In the genomic region with DNA sequence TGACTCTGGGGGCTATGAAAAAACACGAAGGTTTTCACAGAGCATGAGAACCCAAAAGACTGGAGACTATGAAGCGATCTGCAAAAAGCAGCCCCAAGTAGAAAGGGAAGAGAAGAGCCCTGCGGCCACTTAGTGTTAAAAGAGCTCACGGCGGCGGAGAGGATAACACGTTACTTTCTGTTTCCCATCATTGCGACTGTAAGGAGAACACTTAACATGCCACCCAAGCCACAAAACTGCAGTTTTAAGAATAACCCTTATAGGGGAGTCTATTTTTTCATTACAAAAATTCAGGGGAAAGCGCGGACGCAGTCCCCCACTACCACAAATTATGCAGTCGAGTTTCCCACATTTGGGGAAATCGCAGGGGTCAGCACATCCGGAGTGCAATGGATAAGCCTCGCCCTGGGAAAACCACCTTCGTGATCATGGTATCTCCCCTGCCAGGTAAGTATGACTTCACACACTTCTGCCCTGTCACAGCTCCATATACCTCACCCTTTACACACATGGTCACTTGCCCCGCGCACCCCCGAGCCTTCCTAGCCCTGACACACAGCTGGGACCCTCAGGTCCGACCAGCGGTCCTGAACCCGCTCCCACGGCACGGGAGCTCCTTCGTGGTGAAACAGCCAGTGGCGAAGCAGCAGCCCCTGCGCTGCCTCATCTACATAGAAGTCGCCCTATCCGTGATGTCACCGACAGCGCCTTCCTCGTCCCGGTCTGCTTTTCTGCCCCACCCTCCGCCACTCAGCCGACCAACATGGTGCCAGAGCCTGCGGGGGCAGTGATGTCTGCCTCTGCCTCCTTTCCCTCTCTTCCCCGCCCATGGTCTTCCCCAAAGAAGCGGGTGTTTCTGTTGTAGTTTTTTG, we compare ENCODE assay signal across 8 cellular contexts.
A peak's percentile ranks its signal among the peaks of the same experiment; 100 is the strongest.
DNase-seq lines count a peak whose midpoint lies in the region; ATAC-seq and TF ChIP-seq lines count a peak whose summit lies in the region.
"Not testable (repeated sequence)": the region's sequence is repeated elsewhere in the genome, so short reads cannot be mapped to it uniquely, and the experiment has no call there.

No MANE protein-coding gene starts in this region.

- H3K27ac Mint-ChIP-seq in activated CD8-positive, alpha-beta memory T cell treated with anti-CD3 and anti-CD28 coated beads, Interleukin-2, amount 10 ng/mL, durations not matched to agents 7 days and 5 days = peak overlapping the region; percentile 93
- H3K27ac Mint-ChIP-seq in endodermal cell (peak overlapping the region; percentile 99), mesothelial cell of epicardium (peak overlapping the region; percentile 98)

- peak; percentile 93 for DNase-seq in DMS 273 (lab: John Stamatoyannopoulos, UW; ENCODE audit: unreplicated experiment)
- peak; percentile 32 for DNase-seq in HPDE6-E6E7 (ENCODE audit: extremely low spot score)
- peak; percentile 13 for DNase-seq in NK-92 treated with Interleukin-12 subunit alpha and Interleukin-12 subunit beta, amount 100 ng/mL, for 24 hours (lab: John Stamatoyannopoulos, UW)
- DNase-seq in activated CD8-positive, alpha-beta memory T cell treated with anti-CD3 and anti-CD28 coated beads, Interleukin-2, amount 10 ng/mL, durations not matched to agents 7 days and 5 days = peak; percentile 90
- DNase-seq in endodermal cell = peak; percentile 91
- DNase-seq in mesothelial cell of epicardium (ENCODE audit: low spot score in 2 of 2, unreplicated experiment in 2 of 2) = peak in 1 of 2 experiments; percentile 56
- peak; percentile 28 to 36 for DNase-seq in stimulated activated CD8-positive, alpha-beta memory T cell treated with anti-CD3 and anti-CD28 coated beads, Interleukin-2, amount 100 ng/mL, for 48 hours (ENCODE audit: low read depth in 2 of 2)

- not testable (repeated sequence) for H3K9me3 Mint-ChIP-seq in activated CD8-positive, alpha-beta memory T cell treated with anti-CD3 and anti-CD28 coated beads, Interleukin-2, amount 10 ng/mL, durations not matched to agents 7 days and 5 days (ENCODE audit: low read depth); endodermal cell; mesothelial cell of epicardium

- peak overlapping the region; percentile 75 for H3K4me3 Mint-ChIP-seq in activated CD8-positive, alpha-beta memory T cell treated with anti-CD3 and anti-CD28 coated beads, Interleukin-2, amount 10 ng/mL, durations not matched to agents 7 days and 5 days
- H3K4me3 Mint-ChIP-seq in endodermal cell (peak overlapping the region; percentile 63), mesothelial cell of epicardium (peak overlapping the region; percentile 76)

- H3K27me3 Mint-ChIP-seq in activated CD8-positive, alpha-beta memory T cell treated with anti-CD3 and anti-CD28 coated beads, Interleukin-2, amount 10 ng/mL, durations not matched to agents 7 days and 5 days; endodermal cell (ENCODE audit: insufficient read depth); mesothelial cell of epicardium (ENCODE audit: low read depth): not testable (repeated sequence)

- not testable (repeated sequence) for TF ChIP-seq CTCF in endodermal cell (conservative IDR thresholded peaks at IDR 0.05); mesothelial cell of epicardium (IDR thresholded peaks at IDR 0.05; ENCODE audit: unreplicated experiment)

- not testable (repeated sequence) for H3K4me3 ChIP-seq in endodermal cell (ENCODE audit: low read length)

- CTCF ChIA-PET in activated CD8-positive, alpha-beta memory T cell treated with anti-CD3 and anti-CD28 coated beads, Interleukin-2, amount 10 ng/mL, durations not matched to agents 7 days and 5 days (lab: Charles Lee) = not testable (repeated sequence)

- WGBS in endodermal cell (ENCODE audit: insufficient coverage in 1 of 2, insufficient read length in 1 of 2), 2 experiments = 0% methylated on average over 11 of the region's 38 CpGs; no CpG with 5 or more reads in 1 of the 2 experiments

- H3K27me3 ChIP-seq in endodermal cell (ENCODE audit: control insufficient read depth, insufficient read depth, low read length, poor library complexity, severe bottlenecking) = not testable (repeated sequence)

- peak overlapping the region; percentile 73 for H3K27ac ChIP-seq in endodermal cell (ENCODE audit: low read depth, low read length)

- H3K4me1 Mint-ChIP-seq in activated CD8-positive, alpha-beta memory T cell treated with anti-CD3 and anti-CD28 coated beads, Interleukin-2, amount 10 ng/mL, durations not matched to agents 7 days and 5 days; endodermal cell; mesothelial cell of epicardium: not testable (repeated sequence)

- not testable (repeated sequence) for H3K4me1 ChIP-seq in endodermal cell (ENCODE audit: control insufficient read depth, insufficient read depth, low read length)

- not testable (repeated sequence) for H3K36me3 Mint-ChIP-seq in activated CD8-positive, alpha-beta memory T cell treated with anti-CD3 and anti-CD28 coated beads, Interleukin-2, amount 10 ng/mL, durations not matched to agents 7 days and 5 days; endodermal cell (ENCODE audit: low read depth); mesothelial cell of epicardium

- H3K9me3 ChIP-seq in endodermal cell (ENCODE audit: control insufficient read depth, low read length) = not testable (repeated sequence)

- ATAC-seq in GM21423 (IDR thresholded peaks at IDR 0.05; ENCODE audit: unreplicated experiment) = peak; percentile 78
- peak; percentile 85 for ATAC-seq in activated CD8-positive, alpha-beta memory T cell treated with anti-CD3 and anti-CD28 coated beads, Interleukin-2, amount 10 ng/mL, durations not matched to agents 7 days and 5 days

- peak overlapping the region; percentile 53 for H3K9ac ChIP-seq in endodermal cell (ENCODE audit: extremely low read depth, low read length, poor library complexity, severe bottlenecking)

- not testable (repeated sequence) for H3K36me3 ChIP-seq in endodermal cell (ENCODE audit: control insufficient read depth, insufficient read depth, low read length)
